Comparison of ENCODE assay signal across 19 cellular contexts in genomic region chrX:41931591-41931990, GRCh38. TPM values are rescaled to one million over a fixed set of nuclear protein-coding genes. Genes with fewer than 3 reads are reported as not detected.
DNase-seq lines count a peak whose midpoint lies in the region; ATAC-seq, FAIRE-seq and TF ChIP-seq lines count a peak whose summit lies in the region.
"Had no signal": no experiment of that assay in that cellular context is flagged by ENCODE, and none has a peak within 500 bp of the region (broad histone marks: within the 10 kb centered on the region; RNA-seq: fewer than 3 reads in every experiment).

No MANE protein-coding gene starts in this region.

- H3K9me3 Mint-ChIP-seq in naive thymus-derived CD4-positive, alpha-beta T cell: peaks cover 0 to 4% (median 0%) of the 10 kb centered on the region in 11 donors
- H3K9me3 Mint-ChIP-seq in activated T-cell treated with anti-CD3 and anti-CD28 coated beads, Interleukin-2, amount 50 U/mL, for 72 hours: no peaks in the 10 kb centered on the region
- H3K9me3 Mint-ChIP-seq: CD4-positive, alpha-beta T cell; GM23338 had no signal

- TF ChIP-seq CTCF in bronchial epithelial cell (IDR thresholded peaks at IDR 0.05; ENCODE audit: insufficient read depth, low read length, severe bottlenecking) (no peak), pancreas (IDR thresholded peaks at IDR 0.05) (no peak)

- no peak for ATAC-seq in pancreas
- ATAC-seq in naive thymus-derived CD4-positive, alpha-beta T cell: no peak
- ATAC-seq in activated T-cell treated with anti-CD3 and anti-CD28 coated beads, Interleukin-2, amount 50 U/mL, for 72 hours (replicated peaks in 1 of 2): no peak
- ATAC-seq: GM23338, HCT116 had no signal

- no peaks in the 10 kb centered on the region for H3K36me3 ChIP-seq in bronchial epithelial cell (ENCODE audit: control insufficient read depth, insufficient read depth, low read length)
- H3K36me3 ChIP-seq in pancreas: no peaks in the 10 kb centered on the region
- H3K36me3 ChIP-seq in naive thymus-derived CD4-positive, alpha-beta T cell (ENCODE audit: control insufficient read depth in 2 of 3, insufficient read depth in 3 of 3, low read length in 3 of 3): no peaks in the 10 kb centered on the region

- H3K36me3 Mint-ChIP-seq in naive thymus-derived CD4-positive, alpha-beta T cell: peaks cover 0 to 3% (median 0%) of the 10 kb centered on the region in 5 donors
- no peaks in the 10 kb centered on the region for H3K36me3 Mint-ChIP-seq in activated T-cell treated with anti-CD3 and anti-CD28 coated beads, Interleukin-2, amount 50 U/mL, for 72 hours (ENCODE audit: insufficient read depth in 2 of 2)

- H3K4me1 Mint-ChIP-seq in naive thymus-derived CD4-positive, alpha-beta T cell: peaks cover 0 to 4% (median 0%) of the 10 kb centered on the region in 7 donors
- H3K4me1 Mint-ChIP-seq in activated T-cell treated with anti-CD3 and anti-CD28 coated beads, Interleukin-2, amount 50 U/mL, for 72 hours (ENCODE audit: low read depth): peaks cover 5% of the 10 kb centered on the region

- peaks cover 0 to 8% (median 0%) of the 10 kb centered on the region in 5 donors for H3K27me3 Mint-ChIP-seq in naive thymus-derived CD4-positive, alpha-beta T cell
- H3K27me3 Mint-ChIP-seq in activated T-cell treated with anti-CD3 and anti-CD28 coated beads, Interleukin-2, amount 50 U/mL, for 72 hours (ENCODE audit: low read depth): peaks cover 16% of the 10 kb centered on the region
- H3K27me3 Mint-ChIP-seq: CD4-positive, alpha-beta T cell had no signal

- no peaks in the 10 kb centered on the region for H3K9me3 ChIP-seq in pancreas
- H3K9me3 ChIP-seq in naive thymus-derived CD4-positive, alpha-beta T cell (ENCODE audit: control insufficient read depth in 2 of 3, low read length in 3 of 3): no peaks in the 10 kb centered on the region
- H3K9me3 ChIP-seq: Caco-2 had no signal

- DNase-seq in OCI-M1 (lab: John Stamatoyannopoulos, UW): peak; percentile 11
- peak; percentile 33 for DNase-seq in bronchial epithelial cell (ENCODE audit: low read depth)
- DNase-seq in pancreas: no peak
- no peak for DNase-seq in naive thymus-derived CD4-positive, alpha-beta T cell
- DNase-seq in activated T-cell treated with anti-CD3 and anti-CD28 coated beads, Interleukin-2, amount 50 U/mL, for 72 hours: no peak
- no peak for DNase-seq in NCI-H524 (lab: John Stamatoyannopoulos, UW)
- DNase-seq: AML-193; CD4-positive, alpha-beta T cell; H7; IMR-90 had no signal

- peaks cover 2% of the 10 kb centered on the region for H3K27me3 ChIP-seq in bronchial epithelial cell (ENCODE audit: control insufficient read depth, insufficient read depth, low read length)
- H3K27me3 ChIP-seq in pancreas: peaks cover 0 to 6% (median 0%) of the 10 kb centered on the region in 4 donors
- H3K27me3 ChIP-seq in naive thymus-derived CD4-positive, alpha-beta T cell (ENCODE audit: control insufficient read depth in 2 of 2, insufficient read depth in 2 of 2, low read length in 2 of 2): no peaks in the 10 kb centered on the region

- POLR2A ChIA-PET in naive thymus-derived CD4-positive, alpha-beta T cell (lab: Charles Lee): no interaction called here

- H3K4me3 Mint-ChIP-seq in naive thymus-derived CD4-positive, alpha-beta T cell: no peak overlapping the region
- H3K4me3 Mint-ChIP-seq in activated T-cell treated with anti-CD3 and anti-CD28 coated beads, Interleukin-2, amount 50 U/mL, for 72 hours: no peak overlapping the region
- H3K4me3 Mint-ChIP-seq: CD4-positive, alpha-beta T cell; GM23338 had no signal

- H3K4me3 ChIP-seq in bronchial epithelial cell (ENCODE audit: low read depth, low read length) (no peak overlapping the region), pancreas (no peak overlapping the region)
- H3K4me3 ChIP-seq in naive thymus-derived CD4-positive, alpha-beta T cell (ENCODE audit: low read length): no peak overlapping the region
- H3K4me3 ChIP-seq: GM23338 had no signal

- H3K27ac Mint-ChIP-seq in naive thymus-derived CD4-positive, alpha-beta T cell: no peak overlapping the region
- no peak overlapping the region for H3K27ac Mint-ChIP-seq in activated T-cell treated with anti-CD3 and anti-CD28 coated beads, Interleukin-2, amount 50 U/mL, for 72 hours
- H3K27ac Mint-ChIP-seq: CD4-positive, alpha-beta T cell; GM23338 had no signal

- FAIRE-seq in bronchial epithelial cell (lab: Jason Lieb, UNC) (no peak), pancreas (lab: Jason Lieb, UNC) (peak; percentile 26)
- FAIRE-seq: A204.1, D721Med, G401.6, GM12892, HTR-8/SVneo had no signal

- no peaks in the 10 kb centered on the region for H3K4me1 ChIP-seq in pancreas
- peaks cover 0 to 3% of the 10 kb centered on the region in 2 donors for H3K4me1 ChIP-seq in naive thymus-derived CD4-positive, alpha-beta T cell (ENCODE audit: control insufficient read depth in 2 of 2, insufficient read depth in 2 of 2, low read length in 2 of 2)
- H3K4me1 ChIP-seq: Caco-2 had no signal

- CTCF ChIA-PET in naive thymus-derived CD4-positive, alpha-beta T cell (lab: Charles Lee): no interaction called here

- intact Hi-C loops in pancreas (cut with DNase I): no loop called here
- intact Hi-C loops in naive thymus-derived CD4-positive, alpha-beta T cell (cut with micrococcal nuclease): no loop called here

- H3K27ac ChIP-seq in pancreas: no peak overlapping the region
- no peak overlapping the region for H3K27ac ChIP-seq in naive thymus-derived CD4-positive, alpha-beta T cell (ENCODE audit: low read depth, low read length)
- H3K27ac ChIP-seq: C4-2B had no signal

RNA-seq across cellular contexts. Expression of gene CASK, which starts 8.2 kb away (rescaled TPM):
- 92.6 and 141 TPM in 2 replicates for total RNA-seq in bronchial epithelial cell
- total RNA-seq in pancreas: 10 to 100 TPM; 21.7 to 42.5 (median 25.5) TPM
- polyA plus RNA-seq in pancreas: 1 to 10 TPM; 4.7 to 6.6 TPM
- 10 to 100 TPM; 31.5 to 72.4 (median 65.0) TPM for total RNA-seq in naive thymus-derived CD4-positive, alpha-beta T cell
- polyA plus RNA-seq in naive thymus-derived CD4-positive, alpha-beta T cell: 1 to 10 TPM; 5.6 to 6.1 TPM
- total RNA-seq in activated T-cell treated with anti-CD3 and anti-CD28 coated beads, Interleukin-2, amount 50 U/mL, for 72 hours: 10 to 100 TPM; 24.0 to 36.3 TPM

Comparison
In these comparisons a context has a peak if more than half of its experiments do, and no peak if none do; other contexts are left out.
1. DNase-seq: peak in OCI-M1 (single experiment) and bronchial epithelial cell (single experiment); none in pancreas (0 of 6), naive thymus-derived CD4-positive, alpha-beta T cell (0 of 9), activated T-cell treated with anti-CD3 and anti-CD28 coated beads, Interleukin-2, amount 50 U/mL, for 72 hours (0 of 2) and NCI-H524 (0 of 2).